Comparison of ENCODE assay signal across 8 cellular contexts in genomic region chr22:18056161-18056666, GRCh38. TPM values are rescaled to one million over a fixed set of nuclear protein-coding genes. Genes with fewer than 3 reads are reported as not detected.
DNase-seq lines count a peak whose midpoint lies in the region; ATAC-seq, FAIRE-seq and TF ChIP-seq lines count a peak whose summit lies in the region.

No MANE protein-coding gene starts in this region.

- H3K79me1 ChIP-seq in IMR-90 (ENCODE audit: low read depth in 1 of 2, low read length in 2 of 2) = no peaks in the 10 kb centered on the region

- peak overlapping the region; percentile 86; the same call in 2 of the 3 replicates for H2BK15ac ChIP-seq in IMR-90 (ENCODE audit: low read depth, low read length)

- 75% methylated on average over 3 of the region's 4 CpGs; no CpG with 5 or more reads in 1 of the 2 experiments for WGBS in IMR-90 (ENCODE audit: extremely low coverage in 2 of 2, insufficient read length in 1 of 2), 2 experiments
- 78 to 80% methylated on average over 1 to 4 of the region's 4 CpGs for WGBS in upper lobe of left lung, 2 donors

- H3K9me3 ChIP-seq in IMR-90 (ENCODE audit: control insufficient read depth, insufficient read depth, low read length) (no peaks in the 10 kb centered on the region), upper lobe of left lung (no peaks in the 10 kb centered on the region)

- H3K14ac ChIP-seq in IMR-90 (replicated peaks; ENCODE audit: low read depth, low read length) = peak overlapping the region; percentile 67

- H3K9ac ChIP-seq in IMR-90 (ENCODE audit: low read depth, low read length) = no peak overlapping the region

- peak overlapping the region; percentile 57; the same call in 1 of the 2 replicates for H3K23ac ChIP-seq in IMR-90 (ENCODE audit: low read depth, low read length)

- peaks cover 18% of the 10 kb centered on the region for H3K4me1 ChIP-seq in IMR-90 (ENCODE audit: control insufficient read depth, insufficient read depth, low read length)
- peaks cover 13 to 15% (median 13%) of the 10 kb centered on the region in 4 donors for H3K4me1 ChIP-seq in upper lobe of left lung

- H2BK120ac ChIP-seq in IMR-90 (ENCODE audit: low read depth, low read length) = peak overlapping the region; percentile 84

- H4K20me1 ChIP-seq in IMR-90 (ENCODE audit: insufficient read depth, low read length) = no peaks in the 10 kb centered on the region

- peak overlapping the region; percentile 64 for H4K91ac ChIP-seq in IMR-90 (ENCODE audit: insufficient read depth, low read depth, low read length)

- H2AK5ac ChIP-seq in IMR-90 (ENCODE audit: low read depth, low read length) = peak overlapping the region; percentile 71

- TF ChIP-seq CTCF in C4-2B (conservative IDR thresholded peaks at IDR 0.05) (no peak), IMR-90 (conservative IDR thresholded peaks at IDR 0.05; ENCODE audit: low read depth, low read length) (no peak), astrocyte of the spinal cord (IDR thresholded peaks at IDR 0.05; ENCODE audit: low read depth, low read length) (no peak), upper lobe of left lung (IDR thresholded peaks at IDR 0.05) (no peak), D721Med (IDR thresholded peaks at IDR 0.05; ENCODE audit: insufficient read depth, missing control alignments) (no peak)

- H3K27me3 ChIP-seq in IMR-90 (ENCODE audit: control insufficient read depth, insufficient read depth, low read length) (no peaks in the 10 kb centered on the region), upper lobe of left lung (no peaks in the 10 kb centered on the region)

- H3K36me3 ChIP-seq in IMR-90 (ENCODE audit: control insufficient read depth, insufficient read depth, low read length) = no peaks in the 10 kb centered on the region
- no peaks in the 10 kb centered on the region for H3K36me3 ChIP-seq in upper lobe of left lung

- peak overlapping the region; percentile 63 for H2BK5ac ChIP-seq in IMR-90 (ENCODE audit: low read depth, low read length, poor library complexity, severe bottlenecking)

- intact Hi-C loops in IMR-90 (cut with micrococcal nuclease) = no loop called here
- intact Hi-C loops in left colon (cut with DNase I, micrococcal nuclease) = no loop called here

- dilution Hi-C loops in IMR-90 (cut with HindIII; ENCODE audit: low sequenced_read_pairs, unreplicated experiment) = no loop called here

- peak overlapping the region; percentile 82 for H3K4ac ChIP-seq in IMR-90 (ENCODE audit: low read depth, low read length)

- H3K56ac ChIP-seq in IMR-90 (ENCODE audit: extremely low read depth, insufficient read depth, low read length) = no peak overlapping the region

- no TSS peak for BruUV-seq in IMR-90 (replicated peaks; lab: Mats Ljungman, UMichigan)

- H4K8ac ChIP-seq in IMR-90 (ENCODE audit: low read depth in 2 of 2, low read length in 2 of 2) = peak overlapping the region; percentile 63 to 64

- peak overlapping the region; percentile 4; the same call in 1 of the 2 replicates for H3K4me2 ChIP-seq in IMR-90 (ENCODE audit: low read depth, low read length)

- CTCF ChIA-PET in IMR-90 (lab: Yijun Ruan, JAX) = interaction anchor here (0.5 to 1.4 kb wide), 3 partner anchors 20 to 335 kb away, joined by 4 read pairs; no protein-coding TSS in a partner anchor

- DNase-seq in IMR-90 = peak; percentile 76
- DNase-seq in astrocyte of the spinal cord (ENCODE audit: low read depth, low spot score) = peak; percentile 60
- DNase-seq in left colon = peak; percentile 48 to 53
- no peak for DNase-seq in upper lobe of left lung
- DNase-seq in D341Med (ENCODE audit: low spot score) = no peak
- DNase-seq in D721Med (ENCODE audit: insufficient read length, low spot score) = no peak

- peak overlapping the region; percentile 20 for H4K5ac ChIP-seq in IMR-90 (ENCODE audit: low read depth, low read length)

- H2AK9ac ChIP-seq in IMR-90 (replicated peaks; ENCODE audit: low read depth, low read length, poor library complexity) = peak overlapping the region; percentile 56

- peak overlapping the region; percentile 81 for H2AFZ ChIP-seq in IMR-90 (replicated peaks; ENCODE audit: low read length, poor library complexity)

- H3K4me3 ChIP-seq in IMR-90 (ENCODE audit: insufficient read depth, low read depth, low read length) = no peak overlapping the region
- no peak overlapping the region for H3K4me3 ChIP-seq in astrocyte of the spinal cord (ENCODE audit: low read depth, low read length)
- no peak overlapping the region for H3K4me3 ChIP-seq in upper lobe of left lung

- peak overlapping the region; percentile 94 for H3K27ac ChIP-seq in C4-2B
- H3K27ac ChIP-seq in IMR-90 (ENCODE audit: insufficient read depth, low read length) = peak overlapping the region; percentile 63
- peak overlapping the region; percentile 64 to 81 (median 73) for H3K27ac ChIP-seq in upper lobe of left lung

- peaks cover 16% of the 10 kb centered on the region for H3K9me1 ChIP-seq in IMR-90 (ENCODE audit: insufficient read depth, low read length)

- FAIRE-seq in D721Med (lab: Jason Lieb, UNC) = no peak

- peak overlapping the region; percentile 71; the same call in 1 of the 2 replicates for H2BK20ac ChIP-seq in IMR-90 (ENCODE audit: low read depth, low read length)

- no peak for TF ChIP-seq EP300 in upper lobe of left lung (IDR thresholded peaks at IDR 0.05)

- TF ChIP-seq POLR2A in IMR-90 (IDR thresholded peaks at IDR 0.05; ENCODE audit: low read depth, low read length) (no peak), upper lobe of left lung (IDR thresholded peaks at IDR 0.05) (no peak)

- H3K18ac ChIP-seq in IMR-90 (ENCODE audit: low read depth, low read length) = peak overlapping the region; percentile 5

- TF ChIP-seq RAD21 in IMR-90 (IDR thresholded peaks at IDR 0.05; ENCODE audit: low read length) = no peak

- POLR2A ChIA-PET in IMR-90 (lab: Charles Lee; ENCODE audit: unreplicated experiment) = no interaction called here

- ATAC-seq in IMR-90 (ENCODE audit: low read depth) (peak; percentile 72), left colon (peak; percentile 81), upper lobe of left lung (ENCODE audit: low FRiP score in 2 of 2) (peak; percentile 64 to 80), HG02610 (IDR thresholded peaks at IDR 0.05; ENCODE audit: unreplicated experiment) (no peak)

- in situ Hi-C loops in IMR-90 (cut with MboI; ENCODE audit: low sequenced_read_pairs) (loop anchor here (25.0 kb wide), 1 partner anchor 494 kb away; the partner anchor contains the start of gene SLC25A18), astrocyte of the spinal cord (cut with HindIII; ENCODE audit: low sequenced_read_pairs) (no loop called here)

TF ChIP-seq in IMR-90, 13 proteins besides CTCF, POLR2A, EP300 and RAD21:
- no peak for TF ChIP-seq ELK1 (IDR thresholded peaks at IDR 0.05; ENCODE audit: borderline replicate concordance, low read depth, low read length)
- TF ChIP-seq RFX5 (IDR thresholded peaks at IDR 0.05; ENCODE audit: low read depth, low read length) = no peak
- TF ChIP-seq SMC3 (IDR thresholded peaks at IDR 0.05; ENCODE audit: low read depth, low read length) = no peak

RNA-seq across cellular contexts. Expression of gene PEX26, which starts 21.6 kb away (rescaled TPM):
- total RNA-seq in IMR-90 (2012; rRNA removed) (10.6 and 12.2 TPM in 2 replicates), left colon (100 to 1,000 TPM; 128 to 196 TPM), upper lobe of left lung (10 to 100 TPM; 17.2 to 42.1 (median 32.9) TPM)
- 17.8 and 18.5 TPM in 2 replicates for polyA plus RNA-seq in IMR-90 (2012; rRNA removed)
- 12.2 and 14.4 TPM in 2 replicates for polyA plus RNA-seq in IMR-90 (2012; cell fraction: cytosol; rRNA removed)
- polyA plus RNA-seq in IMR-90 (2012; cell fraction: nucleus; rRNA removed; ENCODE audit: low replicate concordance) = 12.7 and 13.0 TPM in 2 replicates

RNA-seq across cellular contexts. Expression of gene MICAL3, which starts 31.9 kb away (rescaled TPM):
- total RNA-seq in IMR-90 (2012; rRNA removed) (16.1 and 17.6 TPM in 2 replicates), left colon (100 to 1,000 TPM in 1 of 2 donors, 10 to 100 TPM in 1; 93.6 to 114 TPM), upper lobe of left lung (10 to 100 TPM in 5 of 6 donors, 1 to 10 TPM in 1; 6.4 to 39.8 (median 23.4) TPM)
- 26.8 and 30.0 TPM in 2 replicates for polyA plus RNA-seq in IMR-90 (2012; rRNA removed)
- polyA plus RNA-seq in IMR-90 (2012; cell fraction: cytosol; rRNA removed) = 10.9 and 13.3 TPM in 2 replicates
- polyA plus RNA-seq in IMR-90 (2012; cell fraction: nucleus; rRNA removed; ENCODE audit: low replicate concordance) = 92.0 and 112 TPM in 2 replicates

RNA-seq across cellular contexts. Expression of gene TUBA8, which starts 54.4 kb away (rescaled TPM):
- total RNA-seq in IMR-90 (2012; rRNA removed) (1.4 and 1.9 TPM in 2 replicates), left colon (1 to 10 TPM; 2.5 to 2.7 TPM), upper lobe of left lung (1 to 10 TPM in 1 of 6 donors, under 1 TPM in 4, not detected in 1; 0.61 to 1.2 (median 0.81) TPM)
- polyA plus RNA-seq in IMR-90 (2012; rRNA removed) = 2.2 and 2.8 TPM in 2 replicates
- polyA plus RNA-seq in IMR-90 (2012; cell fraction: cytosol; rRNA removed) = 1.3 and 2.5 TPM in 2 replicates
- polyA plus RNA-seq in IMR-90 (2012; cell fraction: nucleus; rRNA removed; ENCODE audit: low replicate concordance) = 4.1 and 6.9 TPM in 2 replicates

Comparison
In these comparisons a context has a peak if more than half of its experiments do, and no peak if none do; other contexts are left out.
1. DNase-seq: peak in IMR-90 (single experiment), astrocyte of the spinal cord (single experiment) and left colon (2 of 2); none in upper lobe of left lung (0 of 2), D341Med (single experiment) and D721Med (single experiment).
2. Peak in every context shown above with its lines, with median percentiles within 50 percentile points of each other: H3K27ac ChIP-seq.